ENCODE assay signal across 8 cellular contexts in genomic region chr11:34633990-34634725, GRCh38. TPM values are rescaled to one million over a fixed set of nuclear protein-coding genes. Genes with fewer than 3 reads are reported as not detected.
DNase-seq lines count a peak whose midpoint lies in the region; ATAC-seq and TF ChIP-seq lines count a peak whose summit lies in the region.

No MANE protein-coding gene starts in this region.

- H3K27me3 Mint-ChIP-seq in activated B cell treated with CpG ODN at 0.5 μM for 24 hours, result no peaks in the 10 kb centered on the region
- peaks cover 26 to 35% of the 10 kb centered on the region in 2 donors for H3K27me3 Mint-ChIP-seq in natural killer cell treated with Interleukin-12 subunit alpha and Interleukin-12 subunit beta and Interleukin-15 and Interleukin-18, amount 100 ng/mL, for 72 hours

- no peaks in the 10 kb centered on the region for H3K9me3 ChIP-seq in psoas muscle

- CTCF ChIA-PET in activated B cell treated with CpG ODN at 0.5 μM for 24 hours (lab: Charles Lee), result interaction anchor here (0.9 to 1.3 kb wide), 3 partner anchors 16 to 48 kb away, joined by 3 to 5 read pairs (median 4); no protein-coding TSS in a partner anchor

- peak overlapping the region; percentile 21 for H3K4me3 Mint-ChIP-seq in activated B cell treated with CpG ODN at 0.5 μM for 24 hours
- H3K4me3 Mint-ChIP-seq in natural killer cell treated with Interleukin-12 subunit alpha and Interleukin-12 subunit beta and Interleukin-15 and Interleukin-18, amount 100 ng/mL, for 72 hours, result no peak overlapping the region

- no peak overlapping the region for H3K27ac ChIP-seq in psoas muscle

- peak overlapping the region; percentile 85 for H3K27ac Mint-ChIP-seq in activated B cell treated with CpG ODN at 0.5 μM for 24 hours
- peak overlapping the region in 1 of 2 donors; percentile 22 for H3K27ac Mint-ChIP-seq in natural killer cell treated with Interleukin-12 subunit alpha and Interleukin-12 subunit beta and Interleukin-15 and Interleukin-18, amount 100 ng/mL, for 72 hours

- intact Hi-C loops in activated B cell treated with CpG ODN at 0.5 μM for 24 hours (cut with micrococcal nuclease), result loop anchor here (1.0 kb wide), 5 partner anchors 10 to 48 kb away; no protein-coding TSS in a partner anchor
- intact Hi-C loops in posterior cingulate gyrus (cut with DNase I), result no loop called here
- intact Hi-C loops in psoas muscle (cut with DNase I), result no loop called here

- no peaks in the 10 kb centered on the region for H3K36me3 Mint-ChIP-seq in activated B cell treated with CpG ODN at 0.5 μM for 24 hours (ENCODE audit: low read depth)
- no peaks in the 10 kb centered on the region for H3K36me3 Mint-ChIP-seq in natural killer cell treated with Interleukin-12 subunit alpha and Interleukin-12 subunit beta and Interleukin-15 and Interleukin-18, amount 100 ng/mL, for 72 hours

- peaks cover 13% of the 10 kb centered on the region for H3K4me1 ChIP-seq in psoas muscle

- POLR2A ChIA-PET in activated B cell treated with CpG ODN at 0.5 μM for 24 hours (lab: Charles Lee), result interaction anchor here (1.2 to 2.6 kb wide), 3 partner anchors 16 to 21 kb away, joined by 4 to 13 read pairs (median 12); no protein-coding TSS in a partner anchor

- 56 to 67% (median 61%) methylated on average over 5 of the region's 5 CpGs for WGBS in psoas muscle, 3 donors

- TF ChIP-seq CTCF in activated B cell treated with CpG ODN at 0.5 μM for 24 hours (IDR thresholded peaks at IDR 0.05) (no peak), psoas muscle (IDR thresholded peaks at IDR 0.05) (no peak)

- ATAC-seq in GM21423 (IDR thresholded peaks at IDR 0.05; ENCODE audit: unreplicated experiment) (peak; percentile 93), activated B cell treated with CpG ODN at 0.5 μM for 24 hours (ENCODE audit: low read depth) (peak; percentile 84), psoas muscle (no peak)
- ATAC-seq in natural killer cell treated with Interleukin-12 subunit alpha and Interleukin-12 subunit beta and Interleukin-15 and Interleukin-18, amount 100 ng/mL, for 72 hours, result peak; percentile 61 to 65

- no peak overlapping the region for H3K4me3 ChIP-seq in psoas muscle

- peaks cover 16% of the 10 kb centered on the region for H3K4me1 Mint-ChIP-seq in activated B cell treated with CpG ODN at 0.5 μM for 24 hours
- peaks cover 13 to 14% of the 10 kb centered on the region in 2 donors for H3K4me1 Mint-ChIP-seq in natural killer cell treated with Interleukin-12 subunit alpha and Interleukin-12 subunit beta and Interleukin-15 and Interleukin-18, amount 100 ng/mL, for 72 hours (ENCODE audit: low read depth in 2 of 2)

- no peaks in the 10 kb centered on the region for H3K36me3 ChIP-seq in psoas muscle (ENCODE audit: insufficient read depth in 1 of 2, low read depth in 1 of 2)

- H3K27me3 ChIP-seq in psoas muscle (ENCODE audit: insufficient read depth in 3 of 3, low read length in 2 of 3), result no peaks in the 10 kb centered on the region

- H3K9me3 Mint-ChIP-seq in activated B cell treated with CpG ODN at 0.5 μM for 24 hours, result no peaks in the 10 kb centered on the region
- no peaks in the 10 kb centered on the region for H3K9me3 Mint-ChIP-seq in natural killer cell treated with Interleukin-12 subunit alpha and Interleukin-12 subunit beta and Interleukin-15 and Interleukin-18, amount 100 ng/mL, for 72 hours

- DNase-seq in GF-D8 (lab: John Stamatoyannopoulos, UW) (peak; percentile 1), HT1080 (ENCODE audit: low read depth) (peak; percentile 40), activated B cell treated with CpG ODN at 0.5 μM for 24 hours (no peak), posterior cingulate gyrus (no peak), psoas muscle (no peak)
- DNase-seq in natural killer cell treated with Interleukin-12 subunit alpha and Interleukin-12 subunit beta and Interleukin-15 and Interleukin-18, amount 100 ng/mL, for 72 hours (ENCODE audit: low spot score), result no peak
- DNase-seq in stimulated activated naive CD4-positive, alpha-beta T cell treated with Interleukin-2 at 50 U/mL for 16 hours (lab: John Stamatoyannopoulos, UW), result no peak

RNA-seq across cellular contexts. Expression of gene EHF, which starts 13.3 kb away (rescaled TPM):
- 0.27 TPM in 1 of 2 replicates, not detected in the other for total RNA-seq in HT1080 (2014; rRNA removed; shearing (Covaris generic))
- polyA plus RNA-seq in HT1080 (2015; cell fraction: cytosol; rRNA removed), result 0.05 TPM in 1 of 2 replicates, not detected in the other
- polyA plus RNA-seq in HT1080 (2015; cell fraction: nucleus; rRNA removed), result not detected in 2 replicates
- total RNA-seq in activated B cell treated with CpG ODN at 0.5 μM for 24 hours (1.1 and 1.4 TPM in 2 replicates), psoas muscle (under 1 TPM in 3 of 4 donors, not detected in 1; 0.10 to 0.20 (median 0.17) TPM)
- total RNA-seq in natural killer cell treated with Interleukin-12 subunit alpha and Interleukin-12 subunit beta and Interleukin-15 and Interleukin-18, amount 100 ng/mL, for 72 hours, result under 1 TPM in 1 of 2 donors, not detected in 1; 0.50 TPM
- under 1 TPM; 0.04 to 0.18 (median 0.08) TPM for polyA plus RNA-seq in psoas muscle

Comparison
In these comparisons a context has a peak if more than half of its experiments do, and no peak if none do; other contexts are left out.
1. DNase-seq: peak in GF-D8 (single experiment) and HT1080 (single experiment); none in activated B cell treated with CpG ODN at 0.5 μM for 24 hours (single experiment), natural killer cell treated with Interleukin-12 subunit alpha and Interleukin-12 subunit beta and Interleukin-15 and Interleukin-18, amount 100 ng/mL, for 72 hours (single experiment), posterior cingulate gyrus (0 of 10), psoas muscle (0 of 2) and stimulated activated naive CD4-positive, alpha-beta T cell treated with Interleukin-2 at 50 U/mL for 16 hours (single experiment).
2. ATAC-seq: peak in GM21423 (single experiment), activated B cell treated with CpG ODN at 0.5 μM for 24 hours (single experiment) and natural killer cell treated with Interleukin-12 subunit alpha and Interleukin-12 subunit beta and Interleukin-15 and Interleukin-18, amount 100 ng/mL, for 72 hours (2 of 2); none in psoas muscle (0 of 4).